In the genomic region with DNA sequence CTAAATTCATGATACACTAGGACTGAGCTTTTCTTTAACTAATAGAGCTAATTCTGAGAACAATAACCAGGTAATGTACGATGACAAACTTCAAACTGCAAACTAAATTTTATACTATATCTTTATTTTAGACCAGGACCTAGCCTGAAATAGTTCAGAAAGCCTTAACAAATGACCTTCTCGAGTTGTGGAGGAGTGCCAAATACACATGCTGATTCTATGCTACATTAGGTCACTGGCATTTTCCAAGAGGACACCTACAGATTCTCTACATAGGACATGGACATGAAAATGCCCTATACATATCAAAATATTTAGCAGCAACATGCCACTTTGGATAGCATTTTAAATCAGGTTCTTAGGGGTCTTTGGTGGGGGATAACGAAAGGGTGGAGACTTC, we compare ENCODE assay signal across 24 cellular contexts. TPM values are rescaled to one million over a fixed set of nuclear protein-coding genes. Genes with fewer than 3 reads are reported as not detected.
"Had no signal": no experiment of that assay in that cellular context is flagged by ENCODE, and none has a peak within 500 bp of the region (broad histone marks: within the 10 kb centered on the region; RNA-seq: fewer than 3 reads in every experiment).

No MANE protein-coding gene starts in this region.

- H3K27ac ChIP-seq: HL-60, KMS-11, RWPE1, SJSA1, SK-N-MC had no signal

- H3K4me3 ChIP-seq: K562, SJSA1, SK-N-MC had no signal

- H3K9me3 ChIP-seq: SJSA1 had no signal

- ATAC-seq: K562, Panc1 had no signal

- DNase-seq: Kasumi-1, MM.1S, NCI-H1092 treated with DMSO at 0.1 percent for 48 hours, NCI-H1436, NCI-H187, NCI-H2029, NCI-H2081 treated with DMSO at 0.1 percent for 48 hours, NCI-H2171 treated with DMSO at 0.1 percent for 48 hours, NCI-H345, NCI-H510A, NCI-H524 treated with DMSO at 0.1 percent for 48 hours, NCI-H69, NCI-H774, PC-3, SIG-M5 had no signal

- H3K36me3 ChIP-seq: SJSA1 had no signal

- H3K4me1 ChIP-seq: SJSA1 had no signal

- H3K4me2 ChIP-seq: KMS-11 had no signal

- H3K9ac ChIP-seq: KMS-11 had no signal

- H3K27me3 ChIP-seq: SJSA1 had no signal

RNA-seq across cellular contexts. Expression of a gene that starts 44.0 kb away (rescaled TPM):
- total RNA-seq: K562, M059J, SJSA1 had no signal
- polyA plus RNA-seq: IgD-negative memory B cell, K562 had no signal
